Comparison of ENCODE assay signal across 1 cellular context in the genomic region with DNA sequence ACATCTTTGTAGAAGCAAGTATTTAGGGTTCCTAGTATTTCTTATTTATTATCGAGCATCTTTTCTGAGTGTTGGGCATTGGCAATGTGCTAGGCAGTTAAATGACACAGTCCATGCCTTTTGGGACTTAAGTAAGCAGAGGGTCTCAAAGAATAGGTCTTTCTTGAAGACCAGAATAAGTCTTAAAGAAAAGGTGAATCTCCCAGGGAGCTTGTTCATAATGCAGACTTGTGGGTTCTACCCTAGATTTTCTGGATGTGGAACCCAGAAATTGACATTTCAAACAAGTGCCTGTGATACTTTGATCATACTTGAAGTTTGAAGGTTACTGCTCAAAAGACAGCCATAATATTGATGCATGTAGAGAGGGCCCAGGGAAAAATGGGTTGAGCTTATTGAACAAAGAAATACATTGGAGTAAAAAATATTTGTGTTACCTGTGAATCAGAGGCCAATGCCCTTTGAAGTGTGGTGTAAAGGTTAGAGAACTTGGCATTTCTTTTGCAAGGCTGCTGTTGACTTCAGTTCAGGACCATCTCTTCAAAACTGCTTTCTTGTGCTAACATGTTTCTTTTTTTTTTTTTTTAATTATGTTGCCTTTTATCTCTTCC.
TF ChIP-seq lines count a peak whose summit lies in the region.

No MANE protein-coding gene starts in this region.

TF ChIP-seq in HepG2, 621 proteins besides CTCF, POLR2A, EP300 and RAD21 (continued from another document and continues in another):
- TF ChIP-seq RCOR2 (CRISPR knock-in tag; IDR thresholded peaks at IDR 0.05) (0 out of 2 replicates have a peak, but pooled peaks have one; percentile 55), EZH2 (conservative IDR thresholded peaks at IDR 0.05; ENCODE audit: low read depth, low read length) (no peak), GATAD1 (CRISPR knock-in tag; IDR thresholded peaks at IDR 0.05) (0 out of 2 replicates have a peak, but pooled peaks have one; percentile 42), HHEX (CRISPR knock-in tag; IDR thresholded peaks at IDR 0.05) (0 out of 2 replicates have a peak, but pooled peaks have one; percentile 69), MEF2D (CRISPR knock-in tag; IDR thresholded peaks at IDR 0.05) (no peak), ERF (CRISPR knock-in tag; IDR thresholded peaks at IDR 0.05) (peak; percentile 68; the same call in 1 of the 2 replicates), ZBTB7A (CRISPR knock-in tag; IDR thresholded peaks at IDR 0.05) (0 out of 2 replicates have a peak, but pooled peaks have one; percentile 40), GMEB1 (CRISPR knock-in tag; IDR thresholded peaks at IDR 0.05; ENCODE audit: borderline replicate concordance) (0 out of 2 replicates have a peak, but pooled peaks have one; percentile 19), JUN (CRISPR knock-in tag; IDR thresholded peaks at IDR 0.05) (peak; percentile 95), ZNF747 (CRISPR knock-in tag; IDR thresholded peaks at IDR 0.05; ENCODE audit: borderline replicate concordance) (no peak), FOXA1 (IDR thresholded peaks at IDR 0.05) (0 out of 2 replicates have a peak, but pooled peaks have one; percentile 27), FOXA1 (CRISPR knock-in tag; IDR thresholded peaks at IDR 0.05) (0 out of 2 replicates have a peak, but pooled peaks have one; percentile 24), POGZ (CRISPR knock-in tag; IDR thresholded peaks at IDR 0.05) (peak; percentile 42; the same call in 1 of the 2 replicates), GATA4 (IDR thresholded peaks at IDR 0.05; ENCODE audit: borderline replicate concordance, low read depth) (peak; percentile 66; the same call in 1 of the 2 replicates), DPF2 (CRISPR knock-in tag; IDR thresholded peaks at IDR 0.05; ENCODE audit: borderline replicate concordance, low read depth) (peak; percentile 72; the same call in 1 of the 2 replicates), ZNF383 (CRISPR knock-in tag; IDR thresholded peaks at IDR 0.05; ENCODE audit: borderline replicate concordance) (no peak), ZNF816 (CRISPR knock-in tag; IDR thresholded peaks at IDR 0.05; ENCODE audit: borderline replicate concordance) (no peak), ZNF609 (CRISPR knock-in tag; IDR thresholded peaks at IDR 0.05; ENCODE audit: borderline replicate concordance) (peak; percentile 79), KDM3A (CRISPR knock-in tag; IDR thresholded peaks at IDR 0.05; ENCODE audit: low read depth) (0 out of 2 replicates have a peak, but pooled peaks have one; percentile 38), ETV5 (CRISPR knock-in tag; IDR thresholded peaks at IDR 0.05; ENCODE audit: borderline replicate concordance) (peak; percentile 42; the same call in 1 of the 2 replicates), ZNF230 (CRISPR knock-in tag; IDR thresholded peaks at IDR 0.05) (no peak), TBX3 (IDR thresholded peaks at IDR 0.05; ENCODE audit: borderline replicate concordance) (peak; percentile 57; the same call in 1 of the 2 replicates), SALL1 (CRISPR knock-in tag; IDR thresholded peaks at IDR 0.05) (peak; percentile 64; the same call in 1 of the 2 replicates), MXD3 (CRISPR knock-in tag; IDR thresholded peaks at IDR 0.05) (no peak), FOXP1 (IDR thresholded peaks at IDR 0.05) (no peak), FOXP1 (CRISPR knock-in tag; IDR thresholded peaks at IDR 0.05) (peak; percentile 85), NR2F1 (CRISPR knock-in tag; IDR thresholded peaks at IDR 0.05) (peak; percentile 76 to 82), NFIC (IDR thresholded peaks at IDR 0.05; ENCODE audit: low read length) (peak; percentile 91; the same call in 1 of the 2 replicates), NKX3-1 (CRISPR knock-in tag; IDR thresholded peaks at IDR 0.05) (peak; percentile 33; the same call in 1 of the 2 replicates), HNF4A (CRISPR knock-in tag; IDR thresholded peaks at IDR 0.05) (peak; percentile 90), GATAD2A (CRISPR knock-in tag; IDR thresholded peaks at IDR 0.05) (peak; percentile 74), MED1 (CRISPR knock-in tag; IDR thresholded peaks at IDR 0.05) (peak; percentile 91), ATF1 (CRISPR knock-in tag; IDR thresholded peaks at IDR 0.05) (peak; percentile 9; the same call in 1 of the 2 replicates)
- TF ChIP-seq, protein P1, sequence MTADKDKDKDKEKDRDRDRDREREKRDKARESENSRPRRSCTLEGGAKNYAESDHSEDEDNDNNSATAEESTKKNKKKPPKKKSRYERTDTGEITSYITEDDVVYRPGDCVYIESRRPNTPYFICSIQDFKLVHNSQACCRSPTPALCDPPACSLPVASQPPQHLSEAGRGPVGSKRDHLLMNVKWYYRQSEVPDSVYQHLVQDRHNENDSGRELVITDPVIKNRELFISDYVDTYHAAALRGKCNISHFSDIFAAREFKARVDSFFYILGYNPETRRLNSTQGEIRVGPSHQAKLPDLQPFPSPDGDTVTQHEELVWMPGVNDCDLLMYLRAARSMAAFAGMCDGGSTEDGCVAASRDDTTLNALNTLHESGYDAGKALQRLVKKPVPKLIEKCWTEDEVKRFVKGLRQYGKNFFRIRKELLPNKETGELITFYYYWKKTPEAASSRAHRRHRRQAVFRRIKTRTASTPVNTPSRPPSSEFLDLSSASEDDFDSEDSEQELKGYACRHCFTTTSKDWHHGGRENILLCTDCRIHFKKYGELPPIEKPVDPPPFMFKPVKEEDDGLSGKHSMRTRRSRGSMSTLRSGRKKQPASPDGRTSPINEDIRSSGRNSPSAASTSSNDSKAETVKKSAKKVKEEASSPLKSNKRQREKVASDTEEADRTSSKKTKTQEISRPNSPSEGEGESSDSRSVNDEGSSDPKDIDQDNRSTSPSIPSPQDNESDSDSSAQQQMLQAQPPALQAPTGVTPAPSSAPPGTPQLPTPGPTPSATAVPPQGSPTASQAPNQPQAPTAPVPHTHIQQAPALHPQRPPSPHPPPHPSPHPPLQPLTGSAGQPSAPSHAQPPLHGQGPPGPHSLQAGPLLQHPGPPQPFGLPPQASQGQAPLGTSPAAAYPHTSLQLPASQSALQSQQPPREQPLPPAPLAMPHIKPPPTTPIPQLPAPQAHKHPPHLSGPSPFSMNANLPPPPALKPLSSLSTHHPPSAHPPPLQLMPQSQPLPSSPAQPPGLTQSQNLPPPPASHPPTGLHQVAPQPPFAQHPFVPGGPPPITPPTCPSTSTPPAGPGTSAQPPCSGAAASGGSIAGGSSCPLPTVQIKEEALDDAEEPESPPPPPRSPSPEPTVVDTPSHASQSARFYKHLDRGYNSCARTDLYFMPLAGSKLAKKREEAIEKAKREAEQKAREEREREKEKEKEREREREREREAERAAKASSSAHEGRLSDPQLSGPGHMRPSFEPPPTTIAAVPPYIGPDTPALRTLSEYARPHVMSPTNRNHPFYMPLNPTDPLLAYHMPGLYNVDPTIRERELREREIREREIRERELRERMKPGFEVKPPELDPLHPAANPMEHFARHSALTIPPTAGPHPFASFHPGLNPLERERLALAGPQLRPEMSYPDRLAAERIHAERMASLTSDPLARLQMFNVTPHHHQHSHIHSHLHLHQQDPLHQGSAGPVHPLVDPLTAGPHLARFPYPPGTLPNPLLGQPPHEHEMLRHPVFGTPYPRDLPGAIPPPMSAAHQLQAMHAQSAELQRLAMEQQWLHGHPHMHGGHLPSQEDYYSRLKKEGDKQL (CRISPR knock-in tag; IDR thresholded peaks at IDR 0.05; ENCODE audit: low read depth), result peak; percentile 67
- TF ChIP-seq, protein P2, sequence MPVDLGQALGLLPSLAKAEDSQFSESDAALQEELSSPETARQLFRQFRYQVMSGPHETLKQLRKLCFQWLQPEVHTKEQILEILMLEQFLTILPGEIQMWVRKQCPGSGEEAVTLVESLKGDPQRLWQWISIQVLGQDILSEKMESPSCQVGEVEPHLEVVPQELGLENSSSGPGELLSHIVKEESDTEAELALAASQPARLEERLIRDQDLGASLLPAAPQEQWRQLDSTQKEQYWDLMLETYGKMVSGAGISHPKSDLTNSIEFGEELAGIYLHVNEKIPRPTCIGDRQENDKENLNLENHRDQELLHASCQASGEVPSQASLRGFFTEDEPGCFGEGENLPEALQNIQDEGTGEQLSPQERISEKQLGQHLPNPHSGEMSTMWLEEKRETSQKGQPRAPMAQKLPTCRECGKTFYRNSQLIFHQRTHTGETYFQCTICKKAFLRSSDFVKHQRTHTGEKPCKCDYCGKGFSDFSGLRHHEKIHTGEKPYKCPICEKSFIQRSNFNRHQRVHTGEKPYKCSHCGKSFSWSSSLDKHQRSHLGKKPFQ (CRISPR knock-in tag; IDR thresholded peaks at IDR 0.05; ENCODE audit: insufficient replicate concordance), result no peak
- TF ChIP-seq, protein P3, sequence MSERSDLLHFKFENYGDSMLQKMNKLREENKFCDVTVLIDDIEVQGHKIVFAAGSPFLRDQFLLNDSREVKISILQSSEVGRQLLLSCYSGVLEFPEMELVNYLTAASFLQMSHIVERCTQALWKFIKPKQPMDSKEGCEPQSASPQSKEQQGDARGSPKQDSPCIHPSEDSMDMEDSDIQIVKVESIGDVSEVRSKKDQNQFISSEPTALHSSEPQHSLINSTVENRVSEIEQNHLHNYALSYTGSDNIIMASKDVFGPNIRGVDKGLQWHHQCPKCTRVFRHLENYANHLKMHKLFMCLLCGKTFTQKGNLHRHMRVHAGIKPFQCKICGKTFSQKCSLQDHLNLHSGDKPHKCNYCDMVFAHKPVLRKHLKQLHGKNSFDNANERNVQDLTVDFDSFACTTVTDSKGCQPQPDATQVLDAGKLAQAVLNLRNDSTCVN (CRISPR knock-in tag; IDR thresholded peaks at IDR 0.05; ENCODE audit: borderline replicate concordance), result peak; percentile 59; the same call in 1 of the 2 replicates
- TF ChIP-seq, protein P4, sequence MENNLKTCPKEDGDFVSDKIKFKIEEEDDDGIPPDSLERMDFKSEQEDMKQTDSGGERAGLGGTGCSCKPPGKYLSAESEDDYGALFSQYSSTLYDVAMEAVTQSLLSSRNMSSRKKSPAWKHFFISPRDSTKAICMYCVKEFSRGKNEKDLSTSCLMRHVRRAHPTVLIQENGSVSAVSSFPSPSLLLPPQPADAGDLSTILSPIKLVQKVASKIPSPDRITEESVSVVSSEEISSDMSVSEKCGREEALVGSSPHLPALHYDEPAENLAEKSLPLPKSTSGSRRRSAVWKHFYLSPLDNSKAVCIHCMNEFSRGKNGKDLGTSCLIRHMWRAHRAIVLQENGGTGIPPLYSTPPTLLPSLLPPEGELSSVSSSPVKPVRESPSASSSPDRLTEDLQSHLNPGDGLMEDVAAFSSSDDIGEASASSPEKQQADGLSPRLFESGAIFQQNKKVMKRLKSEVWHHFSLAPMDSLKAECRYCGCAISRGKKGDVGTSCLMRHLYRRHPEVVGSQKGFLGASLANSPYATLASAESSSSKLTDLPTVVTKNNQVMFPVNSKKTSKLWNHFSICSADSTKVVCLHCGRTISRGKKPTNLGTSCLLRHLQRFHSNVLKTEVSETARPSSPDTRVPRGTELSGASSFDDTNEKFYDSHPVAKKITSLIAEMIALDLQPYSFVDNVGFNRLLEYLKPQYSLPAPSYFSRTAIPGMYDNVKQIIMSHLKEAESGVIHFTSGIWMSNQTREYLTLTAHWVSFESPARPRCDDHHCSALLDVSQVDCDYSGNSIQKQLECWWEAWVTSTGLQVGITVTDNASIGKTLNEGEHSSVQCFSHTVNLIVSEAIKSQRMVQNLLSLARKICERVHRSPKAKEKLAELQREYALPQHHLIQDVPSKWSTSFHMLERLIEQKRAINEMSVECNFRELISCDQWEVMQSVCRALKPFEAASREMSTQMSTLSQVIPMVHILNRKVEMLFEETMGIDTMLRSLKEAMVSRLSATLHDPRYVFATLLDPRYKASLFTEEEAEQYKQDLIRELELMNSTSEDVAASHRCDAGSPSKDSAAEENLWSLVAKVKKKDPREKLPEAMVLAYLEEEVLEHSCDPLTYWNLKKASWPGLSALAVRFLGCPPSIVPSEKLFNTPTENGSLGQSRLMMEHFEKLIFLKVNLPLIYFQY (CRISPR knock-in tag; IDR thresholded peaks at IDR 0.05; ENCODE audit: borderline replicate concordance), result peak; percentile 38; the same call in 1 of the 2 replicates
